Comparison of ENCODE assay signal across 27 cellular contexts in genomic region chr19:31511696-31512095, GRCh38.
"Had no signal": no experiment of that assay in that cellular context is flagged by ENCODE, and none has a peak within 500 bp of the region (broad histone marks: within the 10 kb centered on the region; RNA-seq: fewer than 3 reads in every experiment).

No MANE protein-coding gene starts in this region.

- H3K36me3 Mint-ChIP-seq: activated CD4-positive, alpha-beta memory T cell treated with anti-CD3 and anti-CD28 coated beads for 36 hours; activated CD8-positive, alpha-beta memory T cell treated with anti-CD3 and anti-CD28 coated beads, Interleukin-2, amount 10 ng/mL, durations not matched to agents 7 days and 5 days; activated naive CD4-positive, alpha-beta T cell treated with anti-CD3 and anti-CD28 coated beads, Interleukin-2, amount 10 ng/mL, durations not matched to agents 7 days and 5 days; activated naive CD4-positive, alpha-beta T cell treated with anti-CD3 and anti-CD28 coated beads, Interleukin-2, amount 50 U/mL, for 72 hours; activated naive CD8-positive, alpha-beta T cell treated with anti-CD3 and anti-CD28 coated beads, Interleukin-2, amount 10 ng/mL, durations not matched to agents 7 days and 5 days; brain had no signal

- DNase-seq: activated CD4-positive, alpha-beta memory T cell treated with anti-CD3 and anti-CD28 coated beads for 36 hours; activated CD4-positive, alpha-beta T cell treated with anti-CD3 and anti-CD28 coated beads for 36 hours; activated CD4-positive, alpha-beta T cell treated with anti-CD3 and anti-CD28 coated beads, Interleukin-2, amount 10 ng/mL, durations not matched to agents 24 days and 14 days; activated CD4-positive, CD25-positive, alpha-beta regulatory T cell; activated CD4-positive, CD25-positive, alpha-beta regulatory T cell treated with anti-CD3 and anti-CD28 coated beads, Interleukin-2, amount 50 U/mL, for 72 hours; activated CD8-positive, alpha-beta memory T cell treated with anti-CD3 and anti-CD28 coated beads, Interleukin-2, amount 10 ng/mL, durations not matched to agents 7 days and 5 days; activated CD8-positive, alpha-beta memory T cell treated with anti-CD3 and anti-CD28 coated beads, Interleukin-2, amount 50 U/mL, for 4 hours; activated CD8-positive, alpha-beta T cell treated with anti-CD3 and anti-CD28 coated beads, Interleukin-2, amount 10 ng/mL, durations not matched to agents 7 days and 5 days; activated gamma-delta T cell; activated naive CD4-positive, alpha-beta T cell; activated naive CD4-positive, alpha-beta T cell treated with anti-CD3 and anti-CD28 coated beads, Interleukin-2, amount 10 ng/mL, durations not matched to agents 7 days and 5 days; activated naive CD8-positive, alpha-beta T cell treated with anti-CD3 and anti-CD28 coated beads, Interleukin-2, amount 10 ng/mL, durations not matched to agents 7 days and 5 days; activated T-cell treated with anti-CD3 and anti-CD28 coated beads, Interleukin-2, amount 50 U/mL, for 1 hour; activated T-cell treated with anti-CD3 and anti-CD28 coated beads, Interleukin-2, amount 50 U/mL, for 72 hours; central memory CD4-positive, alpha-beta T cell; cerebellar nuclear complex; colonic mucosa; effector memory CD4-positive, alpha-beta T cell; endodermal cell; foreskin fibroblast; T-helper 2 cell had no signal

- H3K4me1 ChIP-seq: ascending aorta, breast epithelium, colonic mucosa had no signal

- H3K27ac ChIP-seq: ascending aorta, breast epithelium, cardiac muscle cell, colonic mucosa had no signal

- H3K9me3 ChIP-seq: ascending aorta, breast epithelium, colonic mucosa had no signal

- ATAC-seq: activated CD4-positive, alpha-beta T cell treated with anti-CD3 and anti-CD28 coated beads for 36 hours; activated CD8-positive, alpha-beta memory T cell treated with anti-CD3 and anti-CD28 coated beads, Interleukin-2, amount 10 ng/mL, durations not matched to agents 7 days and 5 days; activated CD8-positive, alpha-beta T cell treated with anti-CD3 and anti-CD28 coated beads, Interleukin-2, amount 10 ng/mL, durations not matched to agents 7 days and 5 days; activated naive CD4-positive, alpha-beta T cell treated with anti-CD3 and anti-CD28 coated beads, Interleukin-2, amount 50 U/mL, for 72 hours; activated T-cell treated with anti-CD3 and anti-CD28 coated beads, Interleukin-2, amount 50 U/mL, for 72 hours; esophagus mucosa had no signal

- H3K4me1 Mint-ChIP-seq: activated CD4-positive, alpha-beta T cell treated with anti-CD3 and anti-CD28 coated beads for 36 hours; activated CD4-positive, alpha-beta T cell treated with anti-CD3 and anti-CD28 coated beads, Interleukin-2, amount 10 ng/mL, durations not matched to agents 24 days and 14 days; activated CD8-positive, alpha-beta memory T cell treated with anti-CD3 and anti-CD28 coated beads, Interleukin-2, amount 10 ng/mL, durations not matched to agents 7 days and 5 days; activated naive CD4-positive, alpha-beta T cell treated with anti-CD3 and anti-CD28 coated beads, Interleukin-2, amount 10 ng/mL, durations not matched to agents 7 days and 5 days; activated naive CD8-positive, alpha-beta T cell treated with anti-CD3 and anti-CD28 coated beads, Interleukin-2, amount 10 ng/mL, durations not matched to agents 7 days and 5 days had no signal

- H3K27me3 ChIP-seq: ascending aorta, colonic mucosa had no signal

- H3K9me3 Mint-ChIP-seq: activated CD4-positive, alpha-beta T cell treated with anti-CD3 and anti-CD28 coated beads, Interleukin-2, amount 10 ng/mL, durations not matched to agents 24 days and 14 days; activated naive CD8-positive, alpha-beta T cell treated with anti-CD3 and anti-CD28 coated beads, Interleukin-2, amount 10 ng/mL, durations not matched to agents 7 days and 5 days had no signal

- H3K4me3 Mint-ChIP-seq: activated CD4-positive, alpha-beta memory T cell treated with anti-CD3 and anti-CD28 coated beads for 36 hours; activated CD4-positive, alpha-beta T cell treated with anti-CD3 and anti-CD28 coated beads for 36 hours; activated CD4-positive, alpha-beta T cell treated with anti-CD3 and anti-CD28 coated beads, Interleukin-2, amount 10 ng/mL, durations not matched to agents 24 days and 14 days; activated CD8-positive, alpha-beta memory T cell treated with anti-CD3 and anti-CD28 coated beads, Interleukin-2, amount 10 ng/mL, durations not matched to agents 7 days and 5 days; activated CD8-positive, alpha-beta T cell treated with anti-CD3 and anti-CD28 coated beads, Interleukin-2, amount 10 ng/mL, durations not matched to agents 7 days and 5 days; activated naive CD4-positive, alpha-beta T cell treated with anti-CD3 and anti-CD28 coated beads, Interleukin-2, amount 10 ng/mL, durations not matched to agents 7 days and 5 days; activated naive CD8-positive, alpha-beta T cell treated with anti-CD3 and anti-CD28 coated beads, Interleukin-2, amount 10 ng/mL, durations not matched to agents 7 days and 5 days; activated T-cell treated with anti-CD3 and anti-CD28 coated beads, Interleukin-2, amount 50 U/mL, for 72 hours; brain; endodermal cell had no signal

- H3K4me3 ChIP-seq: ascending aorta, breast epithelium, cardiac muscle cell, colonic mucosa had no signal

- H3K27me3 Mint-ChIP-seq: activated CD4-positive, alpha-beta T cell treated with anti-CD3 and anti-CD28 coated beads, Interleukin-2, amount 10 ng/mL, durations not matched to agents 24 days and 14 days; activated CD8-positive, alpha-beta memory T cell treated with anti-CD3 and anti-CD28 coated beads, Interleukin-2, amount 10 ng/mL, durations not matched to agents 7 days and 5 days; activated naive CD4-positive, alpha-beta T cell treated with anti-CD3 and anti-CD28 coated beads, Interleukin-2, amount 10 ng/mL, durations not matched to agents 7 days and 5 days; activated naive CD8-positive, alpha-beta T cell treated with anti-CD3 and anti-CD28 coated beads, Interleukin-2, amount 10 ng/mL, durations not matched to agents 7 days and 5 days had no signal

- H3K36me3 ChIP-seq: ascending aorta, breast epithelium, cardiac muscle cell, colonic mucosa had no signal
